ENCODE assay signal across 17 cellular contexts in the genomic region with DNA sequence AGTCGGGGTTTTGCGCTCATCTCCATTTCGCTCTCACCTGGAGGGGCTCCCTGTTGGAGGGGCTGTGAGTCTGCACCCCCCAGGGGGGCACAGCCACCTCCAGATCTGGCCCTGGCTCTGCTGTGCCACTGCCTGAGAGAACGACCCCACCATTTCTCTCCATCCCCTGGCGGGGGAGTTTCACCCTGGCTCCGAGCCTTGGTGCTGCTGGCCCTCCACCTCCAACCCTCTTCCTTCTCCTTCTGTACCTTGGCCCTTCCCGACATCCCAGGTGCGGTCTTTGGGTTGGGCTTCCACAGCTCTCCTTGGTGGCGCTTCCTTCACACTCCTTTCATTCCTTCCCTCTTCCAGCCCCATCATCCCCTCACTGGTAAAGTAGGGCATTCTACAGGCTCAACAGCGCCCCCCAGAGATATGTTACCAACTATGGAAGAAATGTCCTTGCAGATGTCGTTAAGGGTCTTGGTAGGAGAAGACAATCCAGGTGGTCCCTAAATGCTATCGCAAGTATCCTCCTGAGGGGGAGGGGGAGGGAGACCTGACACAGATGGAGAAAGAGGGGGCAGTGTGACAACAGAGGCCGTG. TPM values are rescaled to one million over a fixed set of nuclear protein-coding genes. Genes with fewer than 3 reads are reported as not detected.
DNase-seq lines count a peak whose midpoint lies in the region; ATAC-seq and TF ChIP-seq lines count a peak whose summit lies in the region.
"Had no signal": no experiment of that assay in that cellular context is flagged by ENCODE, and none has a peak within 500 bp of the region (broad histone marks: within the 10 kb centered on the region; RNA-seq: fewer than 3 reads in every experiment).

No MANE protein-coding gene starts in this region.

- H3K9me3 ChIP-seq in HCT116 (ENCODE audit: control insufficient read depth in 1 of 2, insufficient read depth in 1 of 2, low read depth in 1 of 2, low read length in 2 of 2) (no peaks in the 10 kb centered on the region), mucosa of descending colon (no peaks in the 10 kb centered on the region), lower lobe of right lung (no peaks in the 10 kb centered on the region)
- H3K9me3 ChIP-seq: Caco-2 had no signal

- H3K4me1 Mint-ChIP-seq in CD14-positive monocyte, result peaks cover 29% of the 10 kb centered on the region
- H3K4me1 Mint-ChIP-seq in WTC11, result peaks cover 23% of the 10 kb centered on the region
- H3K4me1 Mint-ChIP-seq: activated CD4-positive, alpha-beta T cell treated with anti-CD3 and anti-CD28 coated beads, Interleukin-2, amount 10 ng/mL, durations not matched to agents 7 days and 5 days had no signal

- H3K27me3 Mint-ChIP-seq in CD14-positive monocyte (ENCODE audit: low read depth in 3 of 3) (peaks cover 2 to 9% (median 5%) of the 10 kb centered on the region in 3 donors), WTC11 (ENCODE audit: low read depth) (no peaks in the 10 kb centered on the region)
- H3K27me3 Mint-ChIP-seq: activated CD4-positive, alpha-beta T cell treated with anti-CD3 and anti-CD28 coated beads, Interleukin-2, amount 10 ng/mL, durations not matched to agents 7 days and 5 days had no signal

- peaks cover 7 to 12% of the 10 kb centered on the region in 2 donors for H3K36me3 Mint-ChIP-seq in CD14-positive monocyte
- no peaks in the 10 kb centered on the region for H3K36me3 Mint-ChIP-seq in WTC11

- no peak overlapping the region for H3K27ac ChIP-seq in HCT116 (ENCODE audit: low read depth, low read length)
- H3K27ac ChIP-seq in lower lobe of right lung, result no peak overlapping the region

- H3K27ac Mint-ChIP-seq in CD14-positive monocyte, result peak overlapping the region in 1 of 7 donors; percentile 66
- H3K27ac Mint-ChIP-seq in WTC11, result no peak overlapping the region
- H3K27ac Mint-ChIP-seq: activated CD4-positive, alpha-beta T cell treated with anti-CD3 and anti-CD28 coated beads, Interleukin-2, amount 10 ng/mL, durations not matched to agents 7 days and 5 days; activated naive CD8-positive, alpha-beta T cell treated with anti-CD3 and anti-CD28 coated beads, Interleukin-2, amount 50 U/mL, for 24 hours; activated T-cell treated with anti-CD3 and anti-CD28 coated beads, Interleukin-2, amount 50 U/mL, for 24 hours had no signal

- no peaks in the 10 kb centered on the region for H4K20me1 ChIP-seq in HCT116 (ENCODE audit: insufficient read depth)

- no TSS peak for BruUV-seq in HCT116 (replicated peaks; lab: Mats Ljungman, UMichigan)

- H3K36me3 ChIP-seq in HCT116 (ENCODE audit: control insufficient read depth in 1 of 2, insufficient read depth in 2 of 2, low read length in 2 of 2) (no peaks in the 10 kb centered on the region), mucosa of descending colon (ENCODE audit: low read depth) (no peaks in the 10 kb centered on the region), lower lobe of right lung (no peaks in the 10 kb centered on the region)

- no peak overlapping the region for H2AFZ ChIP-seq in HCT116 (ENCODE audit: low read depth, low read length, poor library complexity, severe bottlenecking)

- H3K9me3 Mint-ChIP-seq in CD14-positive monocyte (peaks cover 0 to 3% (median 0%) of the 10 kb centered on the region in 7 donors), WTC11 (no peaks in the 10 kb centered on the region)
- H3K9me3 Mint-ChIP-seq: activated CD4-positive, alpha-beta T cell treated with anti-CD3 and anti-CD28 coated beads, Interleukin-2, amount 10 ng/mL, durations not matched to agents 7 days and 5 days; activated naive CD8-positive, alpha-beta T cell treated with anti-CD3 and anti-CD28 coated beads, Interleukin-2, amount 50 U/mL, for 24 hours; activated T-cell treated with anti-CD3 and anti-CD28 coated beads, Interleukin-2, amount 50 U/mL, for 24 hours had no signal

- TF ChIP-seq RAD21 in HCT116 (IDR thresholded peaks at IDR 0.05; ENCODE audit: low read depth), result peak; percentile 39; the same call in 1 of the 2 replicates

- H3K9ac ChIP-seq in HCT116 (ENCODE audit: low read length), result no peak overlapping the region

- DNase-seq in CD14-positive monocyte (ENCODE audit: low spot score) (peak; percentile 22), HCT116 (ENCODE audit: low read depth, low spot score) (no peak), WTC11 (ENCODE audit: low spot score) (peak; percentile 52), islet precursor cell (peak; percentile 37), mucosa of descending colon (no peak), lower lobe of right lung (no peak)
- DNase-seq: activated CD4-positive, alpha-beta T cell treated with anti-CD3 and anti-CD28 coated beads, Interleukin-2, amount 10 ng/mL, durations not matched to agents 7 days and 5 days; activated naive CD8-positive, alpha-beta T cell treated with anti-CD3 and anti-CD28 coated beads, Interleukin-2, amount 50 U/mL, for 24 hours; activated T-cell treated with anti-CD3 and anti-CD28 coated beads, Interleukin-2, amount 50 U/mL, for 24 hours; Caco-2; NCI-H2081; stimulated activated CD4-positive, alpha-beta T cell treated with anti-CD3 and anti-CD28 coated beads, Interleukin-4, amount 100 ng/mL, for 24 hours; trophoblast cell had no signal

- intact Hi-C loops in CD14-positive monocyte (cut with micrococcal nuclease) (no loop called here), HCT116 (cut with micrococcal nuclease) (no loop called here), mucosa of descending colon (cut with DNase I, micrococcal nuclease) (no loop called here), lower lobe of right lung (cut with DNase I) (no loop called here)

- ATAC-seq in HCT116 (no peak), WTC11 (peak; percentile 64), GM18868 (IDR thresholded peaks at IDR 0.05; ENCODE audit: unreplicated experiment) (no peak), GM19467 (IDR thresholded peaks at IDR 0.05; ENCODE audit: unreplicated experiment) (no peak), mucosa of descending colon (no peak), lower lobe of right lung (no peak)
- ATAC-seq: activated naive CD8-positive, alpha-beta T cell treated with anti-CD3 and anti-CD28 coated beads, Interleukin-2, amount 50 U/mL, for 24 hours had no signal

- TF ChIP-seq CTCF in CD14-positive monocyte (IDR thresholded peaks at IDR 0.05), result peak; percentile 39
- peak; percentile 18 to 70 (median 58); a peak in 5 of 6 replicates for TF ChIP-seq CTCF in HCT116 (IDR thresholded peaks at IDR 0.05 in 2 of 3, conservative IDR thresholded peaks at IDR 0.05 in 1 of 3; ENCODE audit: borderline replicate concordance in 1 of 3, insufficient read depth in 1 of 3, low read depth in 2 of 3, low read length in 2 of 3)
- TF ChIP-seq CTCF in WTC11 (IDR thresholded peaks at IDR 0.05), result no peak; the same call in 1 of the 2 replicates
- no peak for TF ChIP-seq CTCF in mucosa of descending colon (IDR thresholded peaks at IDR 0.05)
- TF ChIP-seq CTCF in lower lobe of right lung (IDR thresholded peaks at IDR 0.05), result no peak

- H3K4me3 ChIP-seq in HCT116 (replicated peaks in 1 of 2; ENCODE audit: low read depth in 1 of 2, low read length in 2 of 2), result no peak overlapping the region
- H3K4me3 ChIP-seq in mucosa of descending colon, result no peak overlapping the region
- no peak overlapping the region for H3K4me3 ChIP-seq in lower lobe of right lung

- TF ChIP-seq POLR2A in HCT116 (IDR thresholded peaks at IDR 0.05; ENCODE audit: borderline replicate concordance, extremely low read depth, insufficient read depth, insufficient read length), result no peak

- H3K4me1 ChIP-seq in HCT116 (ENCODE audit: control insufficient read depth in 1 of 2, insufficient read depth in 2 of 2, low read length in 2 of 2) (peaks cover 14 to 34% of the 10 kb centered on the region in 2 experiments), mucosa of descending colon (ENCODE audit: low read depth) (no peaks in the 10 kb centered on the region), lower lobe of right lung (no peaks in the 10 kb centered on the region)

- no peaks in the 10 kb centered on the region for H3K9me2 ChIP-seq in HCT116 (ENCODE audit: insufficient read depth)

- H3K27me3 ChIP-seq in HCT116 (ENCODE audit: insufficient read depth, low read length) (no peaks in the 10 kb centered on the region), lower lobe of right lung (ENCODE audit: low read depth) (no peaks in the 10 kb centered on the region)

- H3K4me2 ChIP-seq in HCT116 (ENCODE audit: low read length), result no peak overlapping the region

- RAD21 ChIA-PET in HCT116 (lab: Charles Lee; ENCODE audit: low non-redundant PET in 1 of 2, low total read pairs in 2 of 2, uncharacterized antibody in 2 of 2, unreplicated experiment in 2 of 2), result no interaction called here

- CTCF ChIA-PET in HCT116 (lab: Charles Lee) (no interaction called here), WTC11 (lab: Charles Lee) (interaction anchor here (0.6 to 3.1 kb wide), 13 partner anchors 11 to 201 kb away, joined by 3 to 15 read pairs (median 4); a partner anchor contains a TSS)

- H3K4me3 Mint-ChIP-seq in CD14-positive monocyte (no peak overlapping the region), WTC11 (no peak overlapping the region)
- H3K4me3 Mint-ChIP-seq: activated CD4-positive, alpha-beta T cell treated with anti-CD3 and anti-CD28 coated beads, Interleukin-2, amount 10 ng/mL, durations not matched to agents 7 days and 5 days; activated naive CD8-positive, alpha-beta T cell treated with anti-CD3 and anti-CD28 coated beads, Interleukin-2, amount 50 U/mL, for 24 hours; activated T-cell treated with anti-CD3 and anti-CD28 coated beads, Interleukin-2, amount 50 U/mL, for 24 hours had no signal

- POLR2A ChIA-PET in HCT116 (lab: Charles Lee), result no interaction called here
- POLR2A ChIA-PET in WTC11 (lab: Charles Lee), result no interaction called here

- no peaks in the 10 kb centered on the region for H3K79me2 ChIP-seq in HCT116 (ENCODE audit: insufficient read depth, low read length)

RNA-seq across cellular contexts. Expression of a gene that starts 5.6 kb away (rescaled TPM):
- polyA plus RNA-seq in CD14-positive monocyte, result not detected
- total RNA-seq in HCT116 (2021; ENCODE audit: unreplicated experiment) (not detected), WTC11 (2021) (not detected in 3 replicates), mucosa of descending colon (not detected), lower lobe of right lung (not detected)
- polyA plus RNA-seq in HCT116 (2012), result not detected in 2 replicates
- total RNA-seq: activated CD4-positive, alpha-beta T cell treated with anti-CD3 and anti-CD28 coated beads, Interleukin-2, amount 10 ng/mL, durations not matched to agents 7 days and 5 days; Caco-2; frontal cortex; omental fat pad had no signal

RNA-seq across cellular contexts. Expression of a gene that starts 16.3 kb away (rescaled TPM):
- 1,000 to 10,000 TPM; 1,278 to 2,042 TPM for polyA plus RNA-seq in CD14-positive monocyte
- total RNA-seq in HCT116 (2021; ENCODE audit: unreplicated experiment) (9.1 TPM), WTC11 (2021) (5.1 to 7.2 TPM (median 6.8 TPM) in 3 replicates), mucosa of descending colon (100 to 1,000 TPM in 2 of 3 donors, 10 to 100 TPM in 1; 98.3 to 311 (median 225) TPM), lower lobe of right lung (994 TPM)
- polyA plus RNA-seq in HCT116 (2012), result 4.9 and 6.6 TPM in 2 replicates

RNA-seq across cellular contexts. Expression of a gene that starts 49.0 kb away (rescaled TPM):
- polyA plus RNA-seq in CD14-positive monocyte, result not detected
- total RNA-seq in HCT116 (2021; ENCODE audit: unreplicated experiment), result not detected
- polyA plus RNA-seq in HCT116 (2012), result not detected in 2 replicates
- total RNA-seq in WTC11 (2021), result 0.15 TPM in 1 of 3 replicates, not detected in the others
- total RNA-seq in mucosa of descending colon, result 1 to 10 TPM in 2 of 3 donors, under 1 TPM in 1; 0.44 to 4.7 (median 2.0) TPM
- 1.1 TPM for total RNA-seq in lower lobe of right lung
- total RNA-seq: activated CD4-positive, alpha-beta T cell treated with anti-CD3 and anti-CD28 coated beads, Interleukin-2, amount 10 ng/mL, durations not matched to agents 7 days and 5 days; frontal cortex had no signal

Comparison
In these comparisons a context has a peak if more than half of its experiments do, and no peak if none do; other contexts are left out.
1. DNase-seq: peak in CD14-positive monocyte (single experiment), WTC11 (single experiment) and islet precursor cell (single experiment); none in HCT116 (single experiment), mucosa of descending colon (0 of 3) and lower lobe of right lung (single experiment).
2. CTCF ChIP-seq: peak in CD14-positive monocyte (single experiment) and HCT116 (3 of 3); none in WTC11 (single experiment), mucosa of descending colon (single experiment) and lower lobe of right lung (single experiment).